In genomic region chr12:44653886-44654527, GRCh38 we compare ENCODE assay signal across 25 cellular contexts.
DNase-seq lines count a peak whose midpoint lies in the region; ATAC-seq and TF ChIP-seq lines count a peak whose summit lies in the region.
"Had no signal": no experiment of that assay in that cellular context is flagged by ENCODE, and none has a peak within 500 bp of the region (broad histone marks: within the 10 kb centered on the region; RNA-seq: fewer than 3 reads in every experiment).

No MANE protein-coding gene starts in this region.

- H3K9me3 Mint-ChIP-seq in activated T-cell treated with anti-CD3 and anti-CD28 coated beads, Interleukin-2, amount 50 U/mL, for 72 hours, result no peaks in the 10 kb centered on the region
- peaks cover 4% of the 10 kb centered on the region for H3K9me3 Mint-ChIP-seq in WTC11
- H3K9me3 Mint-ChIP-seq: activated T-cell treated with anti-CD3 and anti-CD28 coated beads, Interleukin-2, amount 50 U/mL, for 4 hours; T-cell had no signal

- H3K36me3 Mint-ChIP-seq in activated T-cell treated with anti-CD3 and anti-CD28 coated beads, Interleukin-2, amount 50 U/mL, for 72 hours (ENCODE audit: insufficient read depth in 2 of 2), result no peaks in the 10 kb centered on the region
- H3K36me3 Mint-ChIP-seq in WTC11, result peaks cover 7% of the 10 kb centered on the region

- peak; percentile 39 to 61 for ATAC-seq in activated T-cell treated with anti-CD3 and anti-CD28 coated beads, Interleukin-2, amount 50 U/mL, for 72 hours (replicated peaks in 1 of 2)
- ATAC-seq in WTC11 (no peak), HG02840 (IDR thresholded peaks at IDR 0.05; ENCODE audit: low FRiP score, unreplicated experiment) (no peak)
- ATAC-seq: A549; activated CD4-positive, CD25-positive, alpha-beta regulatory T cell treated with anti-CD3 and anti-CD28 coated beads, Interleukin-2, amount 50 U/mL, for 24 hours; left colon; T-cell had no signal

- DNase-seq in activated T-cell treated with anti-CD3 and anti-CD28 coated beads, Interleukin-2, amount 50 U/mL, for 72 hours, result no peak
- DNase-seq in activated T-cell treated with anti-CD3 and anti-CD28 coated beads for 4 hours, result no peak
- DNase-seq in WTC11 (ENCODE audit: low spot score), result no peak
- DNase-seq in inferior parietal cortex (ENCODE audit: extremely low spot score), result peak; percentile 42
- no peak for DNase-seq in tibial nerve (ENCODE audit: low spot score in 2 of 2)
- no peak for DNase-seq in HCEC 1CT
- DNase-seq: activated naive CD4-positive, alpha-beta T cell treated with anti-CD3 and anti-CD28 coated beads, Interleukin-2, amount 10 ng/mL, durations not matched to agents 7 days and 5 days; activated T-cell treated with anti-CD3 and anti-CD28 coated beads, Interleukin-2, amount 50 U/mL, for 4 hours; CD4-positive, alpha-beta memory T cell; central memory CD4-positive, alpha-beta T cell; foreskin melanocyte; H7; left colon; NCI-H1048; stimulated activated CD4-positive, alpha-beta T cell treated with anti-CD3 and anti-CD28 coated beads, Interleukin-15, amount 100 ng/mL, for 24 hours; stimulated activated naive CD4-positive, alpha-beta T cell; T-cell had no signal

- no peak for TF ChIP-seq CTCF in WTC11 (IDR thresholded peaks at IDR 0.05)
- TF ChIP-seq CTCF in tibial nerve (IDR thresholded peaks at IDR 0.05), result no peak

- H3K27ac ChIP-seq in temporal lobe (ENCODE audit: low read depth, low read length) (peak overlapping the region; percentile 40), tibial nerve (no peak overlapping the region)
- H3K27ac ChIP-seq: A549, esophagus muscularis mucosa, prostate gland, SJSA1 had no signal

- H3K27ac Mint-ChIP-seq in activated T-cell treated with anti-CD3 and anti-CD28 coated beads, Interleukin-2, amount 50 U/mL, for 72 hours, result no peak overlapping the region
- H3K27ac Mint-ChIP-seq in WTC11, result peak overlapping the region; percentile 38; the same call in 1 of the 2 replicates
- H3K27ac Mint-ChIP-seq: activated naive CD4-positive, alpha-beta T cell treated with anti-CD3 and anti-CD28 coated beads, Interleukin-2, amount 10 ng/mL, durations not matched to agents 7 days and 5 days; CD4-positive, alpha-beta memory T cell; IgD-negative memory B cell had no signal

- H3K36me3 ChIP-seq in tibial nerve, result no peaks in the 10 kb centered on the region
- H3K36me3 ChIP-seq: esophagus muscularis mucosa, prostate gland, SJSA1 had no signal

- H3K4me3 ChIP-seq in tibial nerve, result no peak overlapping the region
- H3K4me3 ChIP-seq: A549, esophagus muscularis mucosa, prostate gland, SJSA1 had no signal

- peaks cover 16% of the 10 kb centered on the region for H3K4me1 Mint-ChIP-seq in activated T-cell treated with anti-CD3 and anti-CD28 coated beads, Interleukin-2, amount 50 U/mL, for 72 hours (ENCODE audit: low read depth)
- H3K4me1 Mint-ChIP-seq in WTC11, result peaks cover 34% of the 10 kb centered on the region
- H3K4me1 Mint-ChIP-seq: activated naive CD4-positive, alpha-beta T cell treated with anti-CD3 and anti-CD28 coated beads, Interleukin-2, amount 10 ng/mL, durations not matched to agents 7 days and 5 days had no signal

- no peak for TF ChIP-seq POLR2A in tibial nerve (IDR thresholded peaks at IDR 0.05)

- POLR2A ChIA-PET in WTC11 (lab: Charles Lee), result no interaction called here

- CTCF ChIA-PET in WTC11 (lab: Charles Lee), result no interaction called here

- H3K4me3 Mint-ChIP-seq in activated T-cell treated with anti-CD3 and anti-CD28 coated beads, Interleukin-2, amount 50 U/mL, for 72 hours, result no peak overlapping the region
- H3K4me3 Mint-ChIP-seq in WTC11, result no peak overlapping the region
- H3K4me3 Mint-ChIP-seq: activated naive CD4-positive, alpha-beta T cell treated with anti-CD3 and anti-CD28 coated beads, Interleukin-2, amount 10 ng/mL, durations not matched to agents 7 days and 5 days; activated T-cell treated with anti-CD3 and anti-CD28 coated beads, Interleukin-2, amount 50 U/mL, for 4 hours; CD4-positive, alpha-beta memory T cell; T-cell had no signal

- 61 to 66% methylated on average over 3 of the region's 3 CpGs for WGBS in tibial nerve, 2 donors

- H3K27me3 Mint-ChIP-seq in activated T-cell treated with anti-CD3 and anti-CD28 coated beads, Interleukin-2, amount 50 U/mL, for 72 hours (ENCODE audit: low read depth), result no peaks in the 10 kb centered on the region
- no peaks in the 10 kb centered on the region for H3K27me3 Mint-ChIP-seq in WTC11 (ENCODE audit: low read depth)
- H3K27me3 Mint-ChIP-seq: activated naive CD4-positive, alpha-beta T cell treated with anti-CD3 and anti-CD28 coated beads, Interleukin-2, amount 10 ng/mL, durations not matched to agents 7 days and 5 days; CD4-positive, alpha-beta memory T cell; IgD-negative memory B cell; T-cell had no signal

- no peaks in the 10 kb centered on the region for H3K4me1 ChIP-seq in tibial nerve
- H3K4me1 ChIP-seq: A549, esophagus muscularis mucosa, prostate gland, SJSA1 had no signal

- H3K9me3 ChIP-seq in tibial nerve, result no peaks in the 10 kb centered on the region
- H3K9me3 ChIP-seq: A549, prostate gland, SJSA1 had no signal

- no peak for TF ChIP-seq EP300 in tibial nerve (IDR thresholded peaks at IDR 0.05)

- no peaks in the 10 kb centered on the region for H3K27me3 ChIP-seq in tibial nerve
- H3K27me3 ChIP-seq: esophagus muscularis mucosa, SJSA1 had no signal

TF ChIP-seq in WTC11, 78 proteins besides CTCF, POLR2A, EP300 and RAD21:
- no peak for TF ChIP-seq ZNF232 (CRISPR knock-in tag; IDR thresholded peaks at IDR 0.05)
- TF ChIP-seq ZNF512 (CRISPR knock-in tag; IDR thresholded peaks at IDR 0.05; ENCODE audit: borderline replicate concordance), result no peak
- TF ChIP-seq NR1H2 (CRISPR knock-in tag; IDR thresholded peaks at IDR 0.05), result no peak
- TF ChIP-seq ZNF671 (CRISPR knock-in tag; IDR thresholded peaks at IDR 0.05), result no peak

Comparison
In these comparisons a context has a peak if more than half of its experiments do, and no peak if none do; other contexts are left out.
1. ATAC-seq: peak in activated T-cell treated with anti-CD3 and anti-CD28 coated beads, Interleukin-2, amount 50 U/mL, for 72 hours (2 of 2); none in WTC11 (single experiment) and HG02840 (single experiment).